In the genomic region with DNA sequence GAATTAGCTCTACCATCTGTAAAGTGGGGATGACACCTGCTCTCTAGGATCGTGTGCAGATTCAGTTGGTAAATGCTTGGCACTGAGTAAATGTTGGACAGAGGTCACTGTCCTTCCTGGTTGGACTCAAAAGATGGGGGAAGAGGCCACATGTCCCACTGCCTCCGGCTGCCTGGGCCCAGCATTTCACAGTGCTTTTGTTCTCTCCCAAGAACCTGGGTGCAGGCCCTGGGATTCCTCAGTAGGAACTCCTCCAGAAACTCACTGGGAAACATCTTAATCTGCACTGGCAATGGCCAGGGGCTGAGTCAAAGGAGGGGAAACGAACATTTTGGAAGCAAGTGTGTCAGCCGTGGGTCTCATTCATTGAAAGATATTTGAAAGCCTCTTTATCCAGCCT, we compare ENCODE assay signal across 17 cellular contexts.
A peak's percentile ranks its signal among the peaks of the same experiment; 100 is the strongest.
DNase-seq lines count a peak whose midpoint lies in the region; ATAC-seq, FAIRE-seq and TF ChIP-seq lines count a peak whose summit lies in the region.
"Had no signal": no experiment of that assay in that cellular context is flagged by ENCODE, and none has a peak within 500 bp of the region (broad histone marks: within the 10 kb centered on the region; RNA-seq: fewer than 3 reads in every experiment).

No MANE protein-coding gene starts in this region.

- TF ChIP-seq RAD21 in liver (IDR thresholded peaks at IDR 0.05) (no peak), HepG2 (CRISPR knock-in tag; IDR thresholded peaks at IDR 0.05) (no peak)

- in situ Hi-C loops in HepG2 (cut with HindIII; ENCODE audit: extremely low pct_ligation_motif_present, low pct_unique_long_range_greater_than_20kb), result no loop called here

- no peaks in the 10 kb centered on the region for H3K79me2 ChIP-seq in HepG2 (ENCODE audit: insufficient read depth, low read length)

- H3K27me3 ChIP-seq in liver (ENCODE audit: control insufficient read depth in 4 of 4, insufficient read depth in 4 of 4, low read length in 3 of 4) (no peaks in the 10 kb centered on the region), HepG2 (ENCODE audit: control insufficient read depth in 1 of 2, insufficient read depth in 2 of 2, low read length in 2 of 2) (0 out of 5 replicates have a peak, but pooled peaks cover 0 to 1% of the 10 kb centered on the region in 2 experiments), body of pancreas (no peaks in the 10 kb centered on the region)

- no peaks in the 10 kb centered on the region for H4K20me1 ChIP-seq in HepG2 (ENCODE audit: insufficient read depth, low read length)

- no peak for TF ChIP-seq CTCF in liver (IDR thresholded peaks at IDR 0.05; ENCODE audit: low read depth, low read length, missing input control)
- no peak for TF ChIP-seq CTCF in HepG2 (CRISPR knock-in tag; IDR thresholded peaks at IDR 0.05)
- no peak for TF ChIP-seq CTCF in body of pancreas (IDR thresholded peaks at IDR 0.05)

- WGBS in liver, result 66% methylated on average over 4 of the region's 4 CpGs
- 27% methylated on average over 3 of the region's 4 CpGs for WGBS in HepG2 (ENCODE audit: low lambda C conversion rate)
- WGBS in body of pancreas, 2 donors, result 80 to 87% methylated on average over 4 of the region's 4 CpGs

- no peak for FAIRE-seq in HepG2 (lab: Jason Lieb, UNC)
- FAIRE-seq: GM12891, GM18507, H1 had no signal

- no peaks in the 10 kb centered on the region for H3K9me3 ChIP-seq in liver (ENCODE audit: control insufficient read depth in 4 of 4, low read length in 3 of 4)
- H3K9me3 ChIP-seq in HepG2 (ENCODE audit: low read length), result peaks cover 24% of the 10 kb centered on the region
- H3K9me3 ChIP-seq in body of pancreas, result no peaks in the 10 kb centered on the region

- H3K27ac ChIP-seq in liver (ENCODE audit: low read depth in 1 of 2, low read length in 2 of 2), result no peak overlapping the region
- H3K27ac ChIP-seq in HepG2 (ENCODE audit: extremely low read length, insufficient read depth, low read length), result no peak overlapping the region
- H3K27ac ChIP-seq in body of pancreas, result no peak overlapping the region
- H3K27ac ChIP-seq: GM23248 had no signal

- TF ChIP-seq POLR2A in HepG2 (IDR thresholded peaks at IDR 0.05; ENCODE audit: insufficient read depth in 1 of 2, low read depth in 2 of 2, low read length in 2 of 2) (no peak), body of pancreas (IDR thresholded peaks at IDR 0.05) (no peak)

- TF ChIP-seq EP300 in HepG2 (IDR thresholded peaks at IDR 0.05; ENCODE audit: low read depth in 2 of 2, low read length in 2 of 2) (no peak), HepG2 (CRISPR knock-in tag; IDR thresholded peaks at IDR 0.05; ENCODE audit: borderline replicate concordance) (no peak)

- H3K36me3 ChIP-seq in liver (ENCODE audit: control insufficient read depth in 4 of 4, insufficient read depth in 3 of 4, low read depth in 1 of 4, low read length in 3 of 4) (no peaks in the 10 kb centered on the region), HepG2 (replicated peaks in 1 of 2; ENCODE audit: control insufficient read depth in 1 of 2, insufficient read depth in 2 of 2, low read length in 2 of 2) (no peaks in the 10 kb centered on the region), body of pancreas (replicated peaks in 1 of 2; ENCODE audit: insufficient read depth in 1 of 2, low read depth in 2 of 2) (no peaks in the 10 kb centered on the region)

- no TSS peak for BruUV-seq in HepG2 (replicated peaks; lab: Mats Ljungman, UMichigan)

- H3K4me1 ChIP-seq in liver (ENCODE audit: control insufficient read depth in 4 of 4, insufficient read depth in 4 of 4, low read length in 3 of 4), result peaks cover 7 to 15% (median 9%) of the 10 kb centered on the region in 4 donors
- H3K4me1 ChIP-seq in HepG2 (ENCODE audit: insufficient read depth, low read length), result peaks cover 2% of the 10 kb centered on the region; the same call in 1 of the 2 replicates
- H3K4me1 ChIP-seq in body of pancreas, result peaks cover 5% of the 10 kb centered on the region

- no peak overlapping the region for H3K4me2 ChIP-seq in HepG2 (ENCODE audit: low read depth, low read length)

- CTCF ChIA-PET in HepG2 (lab: Yijun Ruan, JAX; ENCODE audit: low intra/inter-chr PET ratio, low total read pairs), result no interaction called here

- ATAC-seq in HepG2 (no peak), body of pancreas (no peak)

- POLR2A ChIA-PET in HepG2 (lab: Yijun Ruan, JAX), result no interaction called here

- no peak overlapping the region for H2AFZ ChIP-seq in HepG2 (ENCODE audit: low read length)
- H2AFZ ChIP-seq: GM23248 had no signal

- intact Hi-C loops in HepG2 (cut with micrococcal nuclease; ENCODE audit: unreplicated experiment) (no loop called here), body of pancreas (cut with DNase I) (no loop called here)

- H3K9ac ChIP-seq in liver (ENCODE audit: low read depth in 1 of 2, low read length in 2 of 2) (no peak overlapping the region), HepG2 (ENCODE audit: insufficient read depth, low read depth, low read length) (no peak overlapping the region)
- H3K9ac ChIP-seq: GM23248 had no signal

- H3K4me3 ChIP-seq in liver (ENCODE audit: low read depth in 1 of 3, low read length in 3 of 3), result no peak overlapping the region
- no peak overlapping the region for H3K4me3 ChIP-seq in HepG2 (replicated peaks in 1 of 3; ENCODE audit: insufficient read depth in 1 of 3, low read depth in 2 of 3, low read length in 3 of 3)
- H3K4me3 ChIP-seq in body of pancreas, result no peak overlapping the region
- H3K4me3 ChIP-seq: GM23248 had no signal

- DNase-seq in HepG2 (ENCODE audit: low spot score), result no peak
- peak; percentile 33 for DNase-seq in NCI-H524 treated with DMSO at 0.1 percent for 48 hours (lab: John Stamatoyannopoulos, UW)
- peak; percentile 78 for DNase-seq in mesenteric fat pad (ENCODE audit: low spot score)
- DNase-seq in NCI-H2171 (lab: John Stamatoyannopoulos, UW), result no peak
- DNase-seq in body of pancreas, result no peak
- DNase-seq: Calu3; CD4-positive, alpha-beta memory T cell; COR-L47; DMS79; EL; GF-D8; GM23248; HCEC 1CT had no signal

TF ChIP-seq in liver, 16 proteins besides CTCF, POLR2A, EP300 and RAD21:
- TF ChIP-seq HNF4A (conservative IDR thresholded peaks at IDR 0.05) (no peak), JUND (IDR thresholded peaks at IDR 0.05) (no peak), RXRA (IDR thresholded peaks at IDR 0.05) (peak; percentile 15 to 43), SP1 (IDR thresholded peaks at IDR 0.05) (no peak)

TF ChIP-seq in HepG2, 621 proteins besides CTCF, POLR2A, EP300 and RAD21 (continues in another document):
- TF ChIP-seq NRL (CRISPR knock-in tag; IDR thresholded peaks at IDR 0.05; ENCODE audit: borderline replicate concordance) (no peak), ZNF124 (CRISPR knock-in tag; IDR thresholded peaks at IDR 0.05) (no peak), GABPA (IDR thresholded peaks at IDR 0.05; ENCODE audit: low read depth, low read length) (no peak), GABPA (CRISPR knock-in tag; IDR thresholded peaks at IDR 0.05; ENCODE audit: low read depth) (no peak), ZNF354B (CRISPR knock-in tag; IDR thresholded peaks at IDR 0.05) (no peak), ZNF256 (CRISPR knock-in tag; conservative IDR thresholded peaks at IDR 0.05) (no peak), ZNF800 (CRISPR knock-in tag; IDR thresholded peaks at IDR 0.05) (no peak)
- TF ChIP-seq, protein P1, sequence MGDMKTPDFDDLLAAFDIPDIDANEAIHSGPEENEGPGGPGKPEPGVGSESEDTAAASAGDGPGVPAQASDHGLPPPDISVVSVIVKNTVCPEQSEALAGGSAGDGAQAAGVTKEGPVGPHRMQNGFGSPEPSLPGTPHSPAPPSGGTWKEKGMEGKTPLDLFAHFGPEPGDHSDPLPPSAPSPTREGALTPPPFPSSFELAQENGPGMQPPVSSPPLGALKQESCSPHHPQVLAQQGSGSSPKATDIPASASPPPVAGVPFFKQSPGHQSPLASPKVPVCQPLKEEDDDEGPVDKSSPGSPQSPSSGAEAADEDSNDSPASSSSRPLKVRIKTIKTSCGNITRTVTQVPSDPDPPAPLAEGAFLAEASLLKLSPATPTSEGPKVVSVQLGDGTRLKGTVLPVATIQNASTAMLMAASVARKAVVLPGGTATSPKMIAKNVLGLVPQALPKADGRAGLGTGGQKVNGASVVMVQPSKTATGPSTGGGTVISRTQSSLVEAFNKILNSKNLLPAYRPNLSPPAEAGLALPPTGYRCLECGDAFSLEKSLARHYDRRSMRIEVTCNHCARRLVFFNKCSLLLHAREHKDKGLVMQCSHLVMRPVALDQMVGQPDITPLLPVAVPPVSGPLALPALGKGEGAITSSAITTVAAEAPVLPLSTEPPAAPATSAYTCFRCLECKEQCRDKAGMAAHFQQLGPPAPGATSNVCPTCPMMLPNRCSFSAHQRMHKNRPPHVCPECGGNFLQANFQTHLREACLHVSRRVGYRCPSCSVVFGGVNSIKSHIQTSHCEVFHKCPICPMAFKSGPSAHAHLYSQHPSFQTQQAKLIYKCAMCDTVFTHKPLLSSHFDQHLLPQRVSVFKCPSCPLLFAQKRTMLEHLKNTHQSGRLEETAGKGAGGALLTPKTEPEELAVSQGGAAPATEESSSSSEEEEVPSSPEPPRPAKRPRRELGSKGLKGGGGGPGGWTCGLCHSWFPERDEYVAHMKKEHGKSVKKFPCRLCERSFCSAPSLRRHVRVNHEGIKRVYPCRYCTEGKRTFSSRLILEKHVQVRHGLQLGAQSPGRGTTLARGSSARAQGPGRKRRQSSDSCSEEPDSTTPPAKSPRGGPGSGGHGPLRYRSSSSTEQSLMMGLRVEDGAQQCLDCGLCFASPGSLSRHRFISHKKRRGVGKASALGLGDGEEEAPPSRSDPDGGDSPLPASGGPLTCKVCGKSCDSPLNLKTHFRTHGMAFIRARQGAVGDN (CRISPR knock-in tag; IDR thresholded peaks at IDR 0.05), result no peak

Comparison
In these comparisons a context has a peak if more than half of its experiments do, and no peak if none do; other contexts are left out.
1. DNase-seq: peak in NCI-H524 treated with DMSO at 0.1 percent for 48 hours (single experiment) and mesenteric fat pad (single experiment); none in HepG2 (single experiment), NCI-H2171 (single experiment) and body of pancreas (0 of 4).